8 cellular contexts compared by ENCODE assay signal in genomic region chr7:2843711-2844152, GRCh38. TPM values are rescaled to one million over a fixed set of nuclear protein-coding genes. Genes with fewer than 3 reads are reported as not detected.
DNase-seq lines count a peak whose midpoint lies in the region; ATAC-seq, FAIRE-seq and TF ChIP-seq lines count a peak whose summit lies in the region.

No MANE protein-coding gene starts in this region.

- peak overlapping the region; percentile 84 for H3K9ac ChIP-seq in astrocyte (ENCODE audit: low read length)
- H3K9ac ChIP-seq in smooth muscle cell (ENCODE audit: low read depth) = peak overlapping the region; percentile 71

- H3K27me3 Mint-ChIP-seq in GM23338 (ENCODE audit: insufficient read depth, low read depth, poor library complexity) = peaks cover 10% of the 10 kb centered on the region
- no peaks in the 10 kb centered on the region for H3K27me3 Mint-ChIP-seq in astrocyte (ENCODE audit: low read depth, unreplicated experiment)

- no peaks in the 10 kb centered on the region for H3K27me3 ChIP-seq in BJ (ENCODE audit: control insufficient read depth, insufficient read depth, low read length)
- H3K27me3 ChIP-seq in GM23338 (ENCODE audit: insufficient read depth) = no peaks in the 10 kb centered on the region
- H3K27me3 ChIP-seq in astrocyte (ENCODE audit: insufficient read depth, low read length) = no peaks in the 10 kb centered on the region
- H3K27me3 ChIP-seq in smooth muscle cell (ENCODE audit: low read depth) = no peaks in the 10 kb centered on the region

- H3K27ac ChIP-seq in GM23338 (ENCODE audit: low read depth) (no peak overlapping the region), astrocyte (ENCODE audit: low read depth, low read length) (peak overlapping the region; percentile 57), smooth muscle cell (ENCODE audit: low read depth) (peak overlapping the region; percentile 9)

- H3K9me3 Mint-ChIP-seq in GM23338 (no peaks in the 10 kb centered on the region), astrocyte (ENCODE audit: unreplicated experiment) (peaks cover 9% of the 10 kb centered on the region)

- H3K36me3 Mint-ChIP-seq in GM23338 (ENCODE audit: low read depth) (peaks cover 45% of the 10 kb centered on the region), astrocyte (ENCODE audit: low read depth, unreplicated experiment) (peaks cover 7% of the 10 kb centered on the region)

- H3F3A ChIP-seq in GM23338 (replicated peaks; ENCODE audit: low read depth) (no peaks in the 10 kb centered on the region), smooth muscle cell (ENCODE audit: low read depth) (no peaks in the 10 kb centered on the region)

- peaks cover 50% of the 10 kb centered on the region for H3K79me2 ChIP-seq in GM23338 (replicated peaks; ENCODE audit: insufficient read depth)
- H3K79me2 ChIP-seq in astrocyte (ENCODE audit: insufficient read depth, low read length) = peaks cover 50% of the 10 kb centered on the region
- peaks cover 51% of the 10 kb centered on the region for H3K79me2 ChIP-seq in smooth muscle cell (ENCODE audit: low read depth)

- H3K9me3 ChIP-seq in astrocyte (ENCODE audit: insufficient read depth, low read depth, low read length) = no peaks in the 10 kb centered on the region
- no peaks in the 10 kb centered on the region for H3K9me3 ChIP-seq in iPS-18c (ENCODE audit: control insufficient read depth, insufficient read depth, low read length)
- H3K9me3 ChIP-seq in smooth muscle cell (replicated peaks; ENCODE audit: low read depth) = no peaks in the 10 kb centered on the region

- no peak for FAIRE-seq in astrocyte (lab: Jason Lieb, UNC)

- no peak for TF ChIP-seq CTCF in BJ (IDR thresholded peaks at IDR 0.05; ENCODE audit: insufficient read depth, low read depth, low read length)
- no peak for TF ChIP-seq CTCF in GM23338 (conservative IDR thresholded peaks at IDR 0.05; ENCODE audit: low read depth in 2 of 2)
- no peak for TF ChIP-seq CTCF in astrocyte (IDR thresholded peaks at IDR 0.05; ENCODE audit: insufficient read depth, low read depth, low read length)
- no peak for TF ChIP-seq CTCF in smooth muscle cell (IDR thresholded peaks at IDR 0.05; ENCODE audit: borderline replicate concordance, insufficient read depth, poor library complexity, severe bottlenecking)

- ATAC-seq in GM23338 = no peak
- ATAC-seq in GM21381 (IDR thresholded peaks at IDR 0.05; ENCODE audit: unreplicated experiment) = no peak

- H3K4me3 ChIP-seq in BJ (ENCODE audit: low read depth, low read length) = peak overlapping the region; percentile 63
- peak overlapping the region; percentile 67 for H3K4me3 ChIP-seq in GM23338
- peak overlapping the region; percentile 67 for H3K4me3 ChIP-seq in astrocyte (ENCODE audit: insufficient read depth, low read depth, low read length)
- peak overlapping the region; percentile 70 for H3K4me3 ChIP-seq in iPS-18c (ENCODE audit: insufficient read depth, low read depth, low read length)
- peak overlapping the region; percentile 75 for H3K4me3 ChIP-seq in smooth muscle cell

- POLR2A ChIA-PET in BJ (lab: Charles Lee) = no interaction called here

- H3K27ac Mint-ChIP-seq in GM23338 = no peak overlapping the region
- no peak overlapping the region for H3K27ac Mint-ChIP-seq in astrocyte (ENCODE audit: unreplicated experiment)

- peak overlapping the region; percentile 81 for H3K4me2 ChIP-seq in GM23338
- H3K4me2 ChIP-seq in astrocyte (ENCODE audit: low read length) = peak overlapping the region; percentile 93
- peak overlapping the region; percentile 97 for H3K4me2 ChIP-seq in smooth muscle cell

- no peak overlapping the region for H2AFZ ChIP-seq in GM23338
- H2AFZ ChIP-seq in astrocyte (ENCODE audit: low read depth, low read length) = peak overlapping the region; percentile 64
- H2AFZ ChIP-seq in smooth muscle cell (ENCODE audit: low read depth) = no peak overlapping the region

- no peaks in the 10 kb centered on the region for H3K36me3 ChIP-seq in BJ (ENCODE audit: control insufficient read depth, insufficient read depth, low read length)
- no peaks in the 10 kb centered on the region for H3K36me3 ChIP-seq in GM23338 (ENCODE audit: insufficient read depth)
- H3K36me3 ChIP-seq in astrocyte (ENCODE audit: insufficient read depth, low read length) = peaks cover 3% of the 10 kb centered on the region
- H3K36me3 ChIP-seq in smooth muscle cell (ENCODE audit: low read depth) = no peaks in the 10 kb centered on the region

- H4K20me1 ChIP-seq in GM23338 (replicated peaks; ENCODE audit: insufficient read depth) (peaks cover 19% of the 10 kb centered on the region), astrocyte (ENCODE audit: insufficient read depth, low read length) (peaks cover 49% of the 10 kb centered on the region), smooth muscle cell (ENCODE audit: low read depth) (peaks cover 48% of the 10 kb centered on the region)

- H3K4me1 Mint-ChIP-seq in GM23338 (peaks cover 35% of the 10 kb centered on the region), astrocyte (ENCODE audit: low read depth, unreplicated experiment) (peaks cover 18% of the 10 kb centered on the region)

- peak overlapping the region; percentile 79; the same call in 2 of the 3 replicates for H3K4me3 Mint-ChIP-seq in GM23338
- peak overlapping the region; percentile 92 for H3K4me3 Mint-ChIP-seq in astrocyte (ENCODE audit: unreplicated experiment)

- no peak for DNase-seq in BJ (ENCODE audit: low read depth)
- no peak for DNase-seq in GM23338 (ENCODE audit: low spot score)
- DNase-seq in OCI-M1 (lab: John Stamatoyannopoulos, UW) = peak; percentile 20
- peak; percentile 10 for DNase-seq in astrocyte (ENCODE audit: low read depth)
- no peak for DNase-seq in smooth muscle cell (lab: John Stamatoyannopoulos, UW; ENCODE audit: unreplicated experiment)
- DNase-seq in GM03348 (ENCODE audit: low spot score) = no peak

- CTCF ChIA-PET in BJ (lab: Yijun Ruan, JAX) = no interaction called here

- peaks cover 36% of the 10 kb centered on the region for H3K4me1 ChIP-seq in GM23338 (ENCODE audit: insufficient read depth)
- peaks cover 8% of the 10 kb centered on the region for H3K4me1 ChIP-seq in astrocyte (ENCODE audit: insufficient read depth, low read length)
- H3K4me1 ChIP-seq in smooth muscle cell (ENCODE audit: low read depth) = peaks cover 16% of the 10 kb centered on the region

- 2% methylated on average over 23 of the region's 64 CpGs for WGBS in smooth muscle cell (ENCODE audit: low lambda C conversion rate)

- H3K9me2 ChIP-seq in GM23338 (ENCODE audit: insufficient read depth) = no peaks in the 10 kb centered on the region

TF ChIP-seq in GM23338, 12 proteins besides CTCF, POLR2A, EP300 and RAD21 (continues in another document):
- no peak for TF ChIP-seq JUNB (IDR thresholded peaks at IDR 0.05; ENCODE audit: unreplicated experiment)

RNA-seq across cellular contexts. Expression of gene GNA12, which starts 0.4 kb away (rescaled TPM):
- polyA plus RNA-seq in BJ (2011; rRNA removed) (73.0 and 95.3 TPM in 2 replicates), GM23338 (2016; fragmentation: Nextera tagmentation; extraction: Ambion mirVana) (24.0 and 25.2 TPM in 2 replicates), smooth muscle cell (34.7 and 41.2 TPM in 2 replicates)
- 60.4 and 66.8 TPM in 2 replicates for polyA minus RNA-seq in BJ (2011; rRNA and poly(A)+ RNA removed)
- total RNA-seq in GM23338 (2014; rRNA removed; shearing (Covaris generic)) = 87.7 and 99.8 TPM in 2 replicates
- total RNA-seq in astrocyte (67.2 and 72.7 TPM in 2 replicates), smooth muscle cell (20.3 and 32.9 TPM in 2 replicates)

Comparison
In these comparisons a context has a peak if more than half of its experiments do, and no peak if none do; other contexts are left out.
1. DNase-seq: peak in OCI-M1 (single experiment) and astrocyte (single experiment); none in BJ (single experiment), GM23338 (single experiment), smooth muscle cell (single experiment) and GM03348 (single experiment).
2. Peak in every context shown above with its lines, with median percentiles within 50 percentile points of each other: H3K4me3 ChIP-seq and H3K4me2 ChIP-seq.